22 cellular contexts compared by ENCODE assay signal in genomic region chr16:57911711-57912110, GRCh38. TPM values are rescaled to one million over a fixed set of nuclear protein-coding genes. Genes with fewer than 3 reads are reported as not detected.
"Had no signal": no experiment of that assay in that cellular context is flagged by ENCODE, and none has a peak within 500 bp of the region (broad histone marks: within the 10 kb centered on the region; RNA-seq: fewer than 3 reads in every experiment).

No MANE protein-coding gene starts in this region.

- ATAC-seq: activated T-cell treated with anti-CD3 and anti-CD28 coated beads, Interleukin-2, amount 50 U/mL, for 72 hours; left colon had no signal

- H3K9me3 ChIP-seq: adrenal gland, spleen had no signal

- FAIRE-seq: astrocyte, islet of Langerhans had no signal

- H3K4me3 ChIP-seq: adrenal gland, cardiac muscle cell, hepatocyte, lung, spleen had no signal

- H3K36me3 ChIP-seq: adrenal gland, cardiac muscle cell, spleen had no signal

- H3K27me3 ChIP-seq: adrenal gland, cardiac muscle cell, hepatocyte had no signal

- DNase-seq: activated CD4-positive, alpha-beta T cell treated with anti-CD3 and anti-CD28 coated beads for 1 hour; activated effector memory CD4-positive, alpha-beta T cell treated with anti-CD3 and anti-CD28 coated beads, Interleukin-2, amount 50 U/mL, for 16 hours; activated T-cell treated with anti-CD3 and anti-CD28 coated beads, Interleukin-2, amount 50 U/mL, for 72 hours; adrenal gland; effector memory CD4-positive, alpha-beta T cell; foreskin fibroblast; left colon; midbrain; nucleus accumbens; retina; spleen; stimulated activated CD4-positive, alpha-beta T cell treated with anti-CD3 and anti-CD28 coated beads, Interleukin-4, amount 100 ng/mL, for 4 hours; stimulated activated naive CD4-positive, alpha-beta T cell; T-helper 2 cell had no signal

- H3K4me1 ChIP-seq: adrenal gland, spleen had no signal

- H3K27ac ChIP-seq: adrenal gland, cardiac muscle cell, hepatocyte, spleen, VCaP had no signal

RNA-seq across cellular contexts. Expression of gene CNGB1, which starts 59.2 kb away (rescaled TPM):
- total RNA-seq: activated CD8-positive, alpha-beta memory T cell treated with anti-CD3 and anti-CD28 coated beads for 36 hours; activated T-cell treated with anti-CD3 and anti-CD28 coated beads, Interleukin-2, amount 50 U/mL, for 72 hours; astrocyte; cardiac muscle cell; chondrocyte; hepatocyte; spleen had no signal
